ENCODE assay signal across 13 cellular contexts in the genomic region with DNA sequence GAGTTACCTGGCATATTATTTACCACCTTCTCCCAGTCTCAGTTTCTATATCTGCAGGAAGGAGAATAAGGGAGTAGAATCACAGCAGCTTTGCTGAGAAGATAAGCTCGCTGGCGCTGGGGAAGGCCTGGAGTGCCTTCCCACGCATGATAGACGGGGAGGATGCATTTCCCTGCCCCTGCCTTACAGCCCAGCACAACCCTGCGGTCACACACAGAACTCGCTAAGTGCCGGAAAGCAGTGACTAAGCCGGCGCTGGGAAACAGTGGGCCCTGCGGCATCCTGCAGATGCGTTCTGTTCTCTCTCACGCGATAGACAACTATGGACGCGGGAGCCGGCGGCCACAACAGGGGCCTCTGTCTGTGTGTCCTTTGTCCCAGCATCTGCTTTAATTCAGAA. TPM values are rescaled to one million over a fixed set of nuclear protein-coding genes. Genes with fewer than 3 reads are reported as not detected.
DNase-seq lines count a peak whose midpoint lies in the region; ATAC-seq and TF ChIP-seq lines count a peak whose summit lies in the region.
"Had no signal": no experiment of that assay in that cellular context is flagged by ENCODE, and none has a peak within 500 bp of the region (broad histone marks: within the 10 kb centered on the region; RNA-seq: fewer than 3 reads in every experiment).

No MANE protein-coding gene starts in this region.

- TF ChIP-seq POLR2A in testis (IDR thresholded peaks at IDR 0.05), result no peak

- in situ Hi-C loops in brain microvascular endothelial cell (cut with HindIII; ENCODE audit: low pct_ligation_motif_present, low sequenced_read_pairs), result no loop called here

- no peak overlapping the region for H3K27ac Mint-ChIP-seq in T-cell

- POLR2A ChIA-PET in T-cell (lab: Charles Lee), result no interaction called here

- no peak overlapping the region for H3K4me3 Mint-ChIP-seq in T-cell

- TF ChIP-seq CTCF in brain microvascular endothelial cell (IDR thresholded peaks at IDR 0.05; ENCODE audit: low read depth, low read length, missing control alignments), result no peak
- TF ChIP-seq CTCF in testis (IDR thresholded peaks at IDR 0.05), result no peak

- H3K27me3 ChIP-seq in brain microvascular endothelial cell (replicated peaks), result peaks cover 4% of the 10 kb centered on the region
- no peaks in the 10 kb centered on the region for H3K27me3 ChIP-seq in testis

- CTCF ChIA-PET in T-cell (lab: Charles Lee), result no interaction called here

- H3K27me3 Mint-ChIP-seq in T-cell, result peaks cover 0 to 6% of the 10 kb centered on the region in 2 donors

- H3K36me3 ChIP-seq in brain microvascular endothelial cell (replicated peaks) (no peaks in the 10 kb centered on the region), testis (ENCODE audit: low read depth, missing control alignments) (no peaks in the 10 kb centered on the region)

- H3K36me3 Mint-ChIP-seq in T-cell, result no peaks in the 10 kb centered on the region

- ATAC-seq in T-cell (replicated peaks in 1 of 4) (peak in 3 of 4 experiments; percentile 36 to 63 (median 57)), HG02623 (IDR thresholded peaks at IDR 0.05; ENCODE audit: unreplicated experiment) (no peak), GM19455 (IDR thresholded peaks at IDR 0.05; ENCODE audit: unreplicated experiment) (no peak)

- H3K4me1 ChIP-seq in testis, result peaks cover 3% of the 10 kb centered on the region

- no peak overlapping the region for H3K4me3 ChIP-seq in brain microvascular endothelial cell (ENCODE audit: low read depth, low read length)
- no peak overlapping the region for H3K4me3 ChIP-seq in testis

- WGBS in testis, 2 donors, result 45 to 52% methylated on average over 7 to 17 of the region's 17 CpGs

- H3K4me1 Mint-ChIP-seq in T-cell, result peaks cover 3% of the 10 kb centered on the region in 3 donors

- H3K27ac ChIP-seq in brain microvascular endothelial cell (no peak overlapping the region), testis (peak overlapping the region in 1 of 2 donors; percentile 55)
- H3K27ac ChIP-seq: KMS-11 had no signal

- DNase-seq in stimulated activated CD4-positive, alpha-beta T cell treated with anti-CD3 and anti-CD28 coated beads, Interleukin-1b, Interleukin-23, amount 100 ng/mL, for 48 hours, result peak; percentile 50
- DNase-seq in stimulated activated CD4-positive, alpha-beta T cell treated with anti-CD3 and anti-CD28 coated beads, Interleukin-12 subunit alpha, Interleukin-12 subunit beta, amount 100 ng/mL, for 4 hours, result no peak
- no peak for DNase-seq in T-cell
- DNase-seq in brain microvascular endothelial cell, result peak; percentile 44
- DNase-seq in testis, result peak; percentile 80
- DNase-seq in C1 segment of cervical spinal cord (lab: John Stamatoyannopoulos, UW), result no peak
- DNase-seq: H7, NCI-H524 treated with DMSO at 0.1 percent for 48 hours, SW 1271 had no signal

- H3K9me3 Mint-ChIP-seq in T-cell, result no peaks in the 10 kb centered on the region

- intact Hi-C loops in testis (cut with DNase I; ENCODE audit: low total_unique reads), result no loop called here

- H3K9me3 ChIP-seq in testis, result no peaks in the 10 kb centered on the region

RNA-seq across cellular contexts. Expression of a gene that starts 4.8 kb away (rescaled TPM):
- total RNA-seq in T-cell (under 1 TPM in 1 of 5 donors, not detected in 4; 0.20 TPM), testis (not detected)
- not detected for polyA plus RNA-seq in testis (ENCODE audit: insufficient read depth, low read depth, low replicate concordance)
- total RNA-seq: cerebellum, H7 had no signal

RNA-seq across cellular contexts. Expression of a gene that starts 19.7 kb away (rescaled TPM):
- 10 to 100 TPM; 57.1 to 81.9 (median 69.4) TPM for total RNA-seq in T-cell
- total RNA-seq in testis, result 10 to 100 TPM; 55.9 to 60.2 TPM
- polyA plus RNA-seq in testis (ENCODE audit: insufficient read depth, low read depth, low replicate concordance), result 25.3 TPM

Comparison
In these comparisons a context has a peak if more than half of its experiments do, and no peak if none do; other contexts are left out.
1. DNase-seq: peak in stimulated activated CD4-positive, alpha-beta T cell treated with anti-CD3 and anti-CD28 coated beads, Interleukin-1b, Interleukin-23, amount 100 ng/mL, for 48 hours (single experiment), brain microvascular endothelial cell (single experiment) and testis (single experiment); none in stimulated activated CD4-positive, alpha-beta T cell treated with anti-CD3 and anti-CD28 coated beads, Interleukin-12 subunit alpha, Interleukin-12 subunit beta, amount 100 ng/mL, for 4 hours (single experiment), T-cell (0 of 34) and C1 segment of cervical spinal cord (0 of 14).
2. ATAC-seq: peak in T-cell (3 of 4); none in HG02623 (single experiment) and GM19455 (single experiment).